Comparison of ENCODE assay signal across 8 cellular contexts in genomic region chr6:111552241-111552744, GRCh38. TPM values are rescaled to one million over a fixed set of nuclear protein-coding genes. Genes with fewer than 3 reads are reported as not detected.
A peak's percentile ranks its signal among the peaks of the same experiment; 100 is the strongest.
DNase-seq lines count a peak whose midpoint lies in the region; TF ChIP-seq lines count a peak whose summit lies in the region.

No MANE protein-coding gene starts in this region.

- intact Hi-C loops in OCI-LY7 (cut with micrococcal nuclease; ENCODE audit: unreplicated experiment): no loop called here

- H3K9me3 ChIP-seq in OCI-LY7 (ENCODE audit: low read length): no peaks in the 10 kb centered on the region

- H4K20me1 ChIP-seq in OCI-LY7 (ENCODE audit: insufficient read depth, low read length): no peaks in the 10 kb centered on the region

- H3K4me2 ChIP-seq in OCI-LY7 (ENCODE audit: low read length): no peak overlapping the region

- H3K79me2 ChIP-seq in OCI-LY7 (ENCODE audit: insufficient read depth, low read depth, low read length): no peaks in the 10 kb centered on the region

- BruUV-seq in OCI-LY7 (replicated peaks; lab: Mats Ljungman, UMichigan): no TSS peak

- in situ Hi-C loops in T47D (cut with HindIII; ENCODE audit: low pct_unique_long_range_greater_than_20kb, low sequenced_read_pairs): no loop called here

- H2AFZ ChIP-seq in OCI-LY7 (ENCODE audit: low read length): no peak overlapping the region

- H3K27ac ChIP-seq in OCI-LY7 (ENCODE audit: low read depth, low read length, poor library complexity, severe bottlenecking): no peak overlapping the region

- no peaks in the 10 kb centered on the region for H3K9me2 ChIP-seq in OCI-LY7 (ENCODE audit: insufficient read depth, low read length)

- H3K36me3 ChIP-seq in OCI-LY7 (ENCODE audit: insufficient read depth, low read length): no peaks in the 10 kb centered on the region

- H3K4me1 ChIP-seq in OCI-LY7 (ENCODE audit: insufficient read depth, low read length, poor library complexity, severe bottlenecking): no peaks in the 10 kb centered on the region

- TF ChIP-seq CTCF in OCI-LY7 (conservative IDR thresholded peaks at IDR 0.05; ENCODE audit: low read length): no peak

- POLR2A ChIA-PET in OCI-LY7 (lab: Charles Lee): no interaction called here

- CTCF ChIA-PET in OCI-LY7 (lab: Charles Lee; ENCODE audit: unreplicated experiment): no interaction called here

- DNase-seq in COR-L47 (lab: John Stamatoyannopoulos, UW) (peak; percentile 73), NCI-H187 (lab: John Stamatoyannopoulos, UW) (peak; percentile 84 to 97), T47D (ENCODE audit: low read depth in 1 of 2, low spot score in 1 of 2) (peak; percentile 18 to 71), islet precursor cell (peak; percentile 99), smooth muscle cell of the brain vasculature (ENCODE audit: low read depth, low spot score) (peak; percentile 40), DMS153 treated with DMSO at 0.1 percent for 48 hours (lab: John Stamatoyannopoulos, UW; ENCODE audit: unreplicated experiment) (no peak), OCI-LY7 (ENCODE audit: low spot score) (no peak), GDM1 (lab: John Stamatoyannopoulos, UW) (no peak)

- no peak overlapping the region for H3K4me3 ChIP-seq in OCI-LY7 (ENCODE audit: low read depth, low read length, poor library complexity, severe bottlenecking)

RNA-seq across cellular contexts. Expression of gene TRAF3IP2, which starts 53.4 kb away (rescaled TPM):
- total RNA-seq in OCI-LY7 (2014; rRNA removed; shearing (Covaris generic)): 9.4 and 9.5 TPM in 2 replicates
- 20.3 and 21.9 TPM in 2 replicates for total RNA-seq in OCI-LY7 (2022)

Comparison
In these comparisons a context has a peak if more than half of its experiments do, and no peak if none do; other contexts are left out.
1. DNase-seq: peak in COR-L47 (single experiment), NCI-H187 (2 of 2), T47D (2 of 2), islet precursor cell (single experiment) and smooth muscle cell of the brain vasculature (single experiment); none in DMS153 treated with DMSO at 0.1 percent for 48 hours (single experiment), OCI-LY7 (single experiment) and GDM1 (single experiment).